In genomic region chr5:1468247-1468612, GRCh38 we compare ENCODE assay signal across 8 cellular contexts. TPM values are rescaled to one million over a fixed set of nuclear protein-coding genes. Genes with fewer than 3 reads are reported as not detected.
DNase-seq lines count a peak whose midpoint lies in the region; ATAC-seq and TF ChIP-seq lines count a peak whose summit lies in the region.

No MANE protein-coding gene starts in this region.

- intact Hi-C loops in posterior vena cava (cut with DNase I): no loop called here

- no peak overlapping the region for H3K27ac ChIP-seq in foreskin keratinocyte

- DNase-seq in stimulated activated CD4-positive, alpha-beta T cell treated with anti-CD3 and anti-CD28 coated beads, Interleukin-12 subunit alpha, Interleukin-12 subunit beta, amount 100 ng/mL, for 4 hours: peak; percentile 16
- no peak for DNase-seq in stimulated activated CD4-positive, alpha-beta T cell treated with anti-CD3 and anti-CD28 coated beads, Interleukin-4, amount 100 ng/mL, for 1 hour
- no peak for DNase-seq in foreskin keratinocyte
- peak; percentile 66 for DNase-seq in posterior vena cava (ENCODE audit: low spot score)
- no peak for DNase-seq in UCSD-AML1 (lab: John Stamatoyannopoulos, UW; ENCODE audit: unreplicated experiment)
- DNase-seq in RPMI8226: no peak
- DNase-seq in SKM-1 (lab: John Stamatoyannopoulos, UW; ENCODE audit: unreplicated experiment): no peak

- no peaks in the 10 kb centered on the region for H3K27me3 ChIP-seq in foreskin keratinocyte

- H3K4me1 ChIP-seq in foreskin keratinocyte: no peaks in the 10 kb centered on the region

- TF ChIP-seq CTCF in foreskin keratinocyte (conservative IDR thresholded peaks at IDR 0.05): peak; percentile 47

- ATAC-seq in SK-N-SH treated with all-trans-retinoic acid at 6 μM for 48 hours: peak; percentile 28; the same call in 1 of the 3 replicates
- no peak for ATAC-seq in foreskin keratinocyte

TF ChIP-seq in SK-N-SH treated with all-trans-retinoic acid at 6 μM for 48 hours, 23 proteins besides CTCF, POLR2A, EP300 and RAD21:
- no peak for TF ChIP-seq CSDC2 (CRISPR knock-in tag; IDR thresholded peaks at IDR 0.05)
- no peak for TF ChIP-seq CSRNP3 (CRISPR knock-in tag; IDR thresholded peaks at IDR 0.05)
- no peak for TF ChIP-seq PPARA (CRISPR knock-in tag; IDR thresholded peaks at IDR 0.05; ENCODE audit: borderline replicate concordance)
- TF ChIP-seq TCF4 (CRISPR knock-in tag; IDR thresholded peaks at IDR 0.05; ENCODE audit: borderline replicate concordance): no peak
- TF ChIP-seq GLIS3 (CRISPR knock-in tag; IDR thresholded peaks at IDR 0.05): no peak

RNA-seq across cellular contexts. Expression of gene SLC6A3, which starts 23.0 kb away (rescaled TPM):
- not detected in 2 replicates for total RNA-seq in foreskin keratinocyte
- not detected in 2 replicates for polyA plus RNA-seq in foreskin keratinocyte
- total RNA-seq in posterior vena cava: under 1 TPM; 0.10 to 0.19 TPM

RNA-seq across cellular contexts. Expression of gene LPCAT1, which starts 55.5 kb away (rescaled TPM):
- total RNA-seq in foreskin keratinocyte (43.2 and 45.6 TPM in 2 replicates), posterior vena cava (10 to 100 TPM; 30.8 to 36.9 TPM)
- 28.7 and 33.8 TPM in 2 replicates for polyA plus RNA-seq in foreskin keratinocyte

Comparison
In these comparisons a context has a peak if more than half of its experiments do, and no peak if none do; other contexts are left out.
1. DNase-seq: peak in stimulated activated CD4-positive, alpha-beta T cell treated with anti-CD3 and anti-CD28 coated beads, Interleukin-12 subunit alpha, Interleukin-12 subunit beta, amount 100 ng/mL, for 4 hours (single experiment) and posterior vena cava (single experiment); none in stimulated activated CD4-positive, alpha-beta T cell treated with anti-CD3 and anti-CD28 coated beads, Interleukin-4, amount 100 ng/mL, for 1 hour (single experiment), foreskin keratinocyte (0 of 2), UCSD-AML1 (single experiment), RPMI8226 (single experiment) and SKM-1 (single experiment).